Comparison of ENCODE assay signal across 18 cellular contexts in genomic region chr14:68679746-68680467, GRCh38.
DNase-seq lines count a peak whose midpoint lies in the region; ATAC-seq and TF ChIP-seq lines count a peak whose summit lies in the region.
"Had no signal": no experiment of that assay in that cellular context is flagged by ENCODE, and none has a peak within 500 bp of the region (broad histone marks: within the 10 kb centered on the region; RNA-seq: fewer than 3 reads in every experiment).

No MANE protein-coding gene starts in this region.

- DNase-seq in heart right ventricle (no peak), right cardiac atrium (no peak), foreskin keratinocyte (no peak), naive B cell (no peak), activated T-cell treated with anti-CD3 and anti-CD28 coated beads for 4 hours (no peak), omental fat pad (ENCODE audit: low spot score) (no peak), Kasumi-1 (lab: John Stamatoyannopoulos, UW) (no peak), NCI-H1417 treated with DMSO at 0.1 percent for 48 hours (lab: John Stamatoyannopoulos, UW) (no peak)
- DNase-seq: activated CD4-positive, alpha-beta T cell treated with anti-CD3 and anti-CD28 coated beads, Interleukin-2, amount 10 ng/mL, durations not matched to agents 24 days and 14 days; activated T-cell treated with anti-CD3 and anti-CD28 coated beads, Interleukin-2, amount 50 U/mL, for 4 hours; CD8-positive, alpha-beta memory T cell; H7; MG63; NCI-H2029 treated with DMSO at 0.1 percent for 48 hours; NCI-H510A treated with DMSO at 0.1 percent for 48 hours; retina; stimulated activated CD4-positive, alpha-beta T cell treated with anti-CD3 and anti-CD28 coated beads, Interleukin-1b, Interleukin-23, amount 100 ng/mL, for 48 hours had no signal

- 94 to 95% methylated on average over 8 of the region's 8 CpGs for WGBS in heart right ventricle, 2 donors
- WGBS in right cardiac atrium, result 79% methylated on average over 8 of the region's 8 CpGs

- peaks cover 0 to 3% (median 0%) of the 10 kb centered on the region in 7 donors for H3K9me3 Mint-ChIP-seq in naive B cell
- H3K9me3 Mint-ChIP-seq: activated CD4-positive, alpha-beta T cell treated with anti-CD3 and anti-CD28 coated beads, Interleukin-2, amount 10 ng/mL, durations not matched to agents 24 days and 14 days; activated T-cell treated with anti-CD3 and anti-CD28 coated beads, Interleukin-2, amount 50 U/mL, for 4 hours; CD8-positive, alpha-beta memory T cell had no signal

- ATAC-seq in heart right ventricle (no peak), right cardiac atrium (no peak), foreskin keratinocyte (no peak), naive B cell (ENCODE audit: low read depth in 2 of 2) (no peak), omental fat pad (ENCODE audit: low FRiP score) (no peak)
- ATAC-seq: activated T-cell treated with anti-CD3 and anti-CD28 coated beads, Interleukin-2, amount 50 U/mL, for 4 hours; GM12878 had no signal

- H3K4me3 ChIP-seq in heart right ventricle, result no peak overlapping the region
- no peak overlapping the region for H3K4me3 ChIP-seq in right cardiac atrium (ENCODE audit: low read length)
- H3K4me3 ChIP-seq: GM12878, MG63 had no signal

- intact Hi-C loops in heart right ventricle (cut with DNase I), result loop anchor here in 4 of 10 donors (5.0 to 10.0 kb wide), 6 partner anchors 47 to 435 kb away; partner anchors contain the start of gene ZFP36L1 (in 2 of the 4)
- intact Hi-C loops in right cardiac atrium (cut with DNase I), result loop anchor here in 2 of 4 donors (5.0 to 10.0 kb wide), 2 partner anchors 105 to 107 kb away; no protein-coding TSS in a partner anchor

- H3K27me3 ChIP-seq in heart right ventricle (no peaks in the 10 kb centered on the region), right cardiac atrium (ENCODE audit: control insufficient read depth, insufficient read depth) (no peaks in the 10 kb centered on the region), foreskin keratinocyte (no peaks in the 10 kb centered on the region)
- H3K27me3 ChIP-seq: MG63 had no signal

- no peak overlapping the region for H3K4me3 Mint-ChIP-seq in naive B cell
- H3K4me3 Mint-ChIP-seq: activated CD4-positive, alpha-beta T cell treated with anti-CD3 and anti-CD28 coated beads, Interleukin-2, amount 10 ng/mL, durations not matched to agents 24 days and 14 days; activated T-cell treated with anti-CD3 and anti-CD28 coated beads, Interleukin-2, amount 50 U/mL, for 4 hours; CD8-positive, alpha-beta memory T cell had no signal

- H3K4me1 Mint-ChIP-seq in naive B cell, result peaks cover 70 to 83% (median 82%) of the 10 kb centered on the region in 3 donors

- no peaks in the 10 kb centered on the region for H3K36me3 ChIP-seq in heart right ventricle
- H3K36me3 ChIP-seq: MG63 had no signal

- H3K27ac ChIP-seq in heart right ventricle (peak overlapping the region in 7 of 10 donors; percentile 19 to 96 (median 82)), right cardiac atrium (ENCODE audit: low read length) (no peak overlapping the region), foreskin keratinocyte (peak overlapping the region; percentile 92)

- no peaks in the 10 kb centered on the region for H3K9me3 ChIP-seq in heart right ventricle
- H3K9me3 ChIP-seq in right cardiac atrium (ENCODE audit: control insufficient read depth, low read length), result no peaks in the 10 kb centered on the region

- H3K4me1 ChIP-seq in heart right ventricle (peaks cover 25 to 52% (median 48%) of the 10 kb centered on the region in 9 donors), right cardiac atrium (ENCODE audit: control insufficient read depth, insufficient read depth, low read length) (peaks cover 22% of the 10 kb centered on the region), foreskin keratinocyte (peaks cover 69% of the 10 kb centered on the region)

- H3K27ac Mint-ChIP-seq in naive B cell, result peak overlapping the region in 4 of 6 donors; percentile 8 to 99 (median 60)
- H3K27ac Mint-ChIP-seq: activated CD4-positive, alpha-beta T cell treated with anti-CD3 and anti-CD28 coated beads, Interleukin-2, amount 10 ng/mL, durations not matched to agents 24 days and 14 days had no signal

- H3K27me3 Mint-ChIP-seq in naive B cell, result no peaks in the 10 kb centered on the region
- H3K27me3 Mint-ChIP-seq: activated CD4-positive, alpha-beta T cell treated with anti-CD3 and anti-CD28 coated beads, Interleukin-2, amount 10 ng/mL, durations not matched to agents 24 days and 14 days; CD8-positive, alpha-beta memory T cell had no signal

- TF ChIP-seq CTCF in heart right ventricle (IDR thresholded peaks at IDR 0.05), result no peak
- no peak for TF ChIP-seq CTCF in foreskin keratinocyte (conservative IDR thresholded peaks at IDR 0.05)
- no peak for TF ChIP-seq CTCF in omental fat pad (IDR thresholded peaks at IDR 0.05)

- peaks cover 13 to 39% of the 10 kb centered on the region in 2 donors for H3K36me3 Mint-ChIP-seq in naive B cell
- H3K36me3 Mint-ChIP-seq: CD8-positive, alpha-beta memory T cell had no signal
